Comparison of ENCODE assay signal across 9 cellular contexts in the genomic region with DNA sequence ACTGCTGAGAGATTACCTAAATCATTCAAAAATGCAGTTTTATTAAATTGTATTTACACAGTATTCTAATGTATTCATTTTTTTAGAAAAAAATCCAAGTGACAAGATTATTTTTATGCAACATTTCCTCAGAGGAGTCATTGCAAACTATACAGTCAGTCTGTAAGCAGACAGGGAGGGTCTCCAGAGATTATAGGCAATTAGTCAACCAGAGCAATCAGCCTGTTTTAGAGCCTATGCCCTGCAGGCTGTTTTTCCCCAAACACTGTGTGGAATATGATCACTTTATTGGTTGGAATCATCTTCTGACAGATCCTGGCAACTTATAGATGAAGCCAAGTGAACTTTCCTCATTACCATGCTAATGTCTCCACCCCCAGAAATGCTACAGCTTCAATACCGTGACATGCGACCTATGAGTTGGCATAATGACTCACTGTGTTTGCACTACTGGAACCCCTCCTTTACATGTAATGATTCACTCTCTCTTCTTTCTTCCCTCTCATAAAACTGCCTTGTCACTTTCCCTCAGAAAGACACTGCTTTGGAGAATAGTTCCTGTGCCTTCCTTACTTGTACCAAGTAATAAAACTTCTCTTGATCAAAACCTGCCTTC.
DNase-seq lines count a peak whose midpoint lies in the region; ATAC-seq and TF ChIP-seq lines count a peak whose summit lies in the region.
"Had no signal": no experiment of that assay in that cellular context is flagged by ENCODE, and none has a peak within 500 bp of the region (broad histone marks: within the 10 kb centered on the region; RNA-seq: fewer than 3 reads in every experiment).

No MANE protein-coding gene starts in this region.

- H3K36me3 ChIP-seq in GM23338 (ENCODE audit: insufficient read depth) = no peaks in the 10 kb centered on the region
- H3K36me3 ChIP-seq in PC-9 (ENCODE audit: low read depth) = no peaks in the 10 kb centered on the region

- H3K27ac ChIP-seq in GM23338 (ENCODE audit: low read depth) (no peak overlapping the region), PC-9 (peak overlapping the region; percentile 93), epithelial cell of prostate (peak overlapping the region; percentile 43)

- peak overlapping the region; percentile 80; the same call in 1 of the 2 replicates for H2AFZ ChIP-seq in GM23338
- H2AFZ ChIP-seq in PC-9 = no peak overlapping the region

- H3K4me3 ChIP-seq in GM23338 = no peak overlapping the region
- no peak overlapping the region for H3K4me3 ChIP-seq in PC-9
- no peak overlapping the region for H3K4me3 ChIP-seq in retinal pigment epithelial cell (ENCODE audit: low read length)

- H3K9me2 ChIP-seq in GM23338 (ENCODE audit: insufficient read depth) (no peaks in the 10 kb centered on the region), PC-9 (ENCODE audit: insufficient read depth) (no peaks in the 10 kb centered on the region)

- H3K4me2 ChIP-seq in GM23338 (no peak overlapping the region), PC-9 (peak overlapping the region; percentile 63)

- H3K27ac Mint-ChIP-seq in GM23338 = peak overlapping the region; percentile 59; the same call in 1 of the 2 replicates
- H3K27ac Mint-ChIP-seq: activated T-helper 1 cell treated with anti-CD3 and anti-CD28 coated beads, Interleukin-12 subunit alpha, Interleukin-12 subunit beta, Interleukin-2, Interleukin-4 antibody, amounts not matched to agents 30 ng/mL and 10 ng/mL and 1 ng/mL, durations not matched to agents 14 hours and 24 hours and 36 hours had no signal

- CTCF ChIA-PET in PC-9 (lab: Charles Lee) = no interaction called here

- no peak for DNase-seq in GM23338 (ENCODE audit: low spot score)
- peak; percentile 40 to 87 for DNase-seq in PC-9
- peak; percentile 89 for DNase-seq in epithelial cell of prostate (ENCODE audit: low read depth, low spot score)
- DNase-seq in retinal pigment epithelial cell (ENCODE audit: low read depth) = peak; percentile 62
- no peak for DNase-seq in GM19238 (ENCODE audit: insufficient read length, low spot score)
- DNase-seq in left ventricle myocardium superior = no peak

- TF ChIP-seq CTCF in GM23338 (conservative IDR thresholded peaks at IDR 0.05; ENCODE audit: low read depth in 2 of 2) = no peak
- no peak for TF ChIP-seq CTCF in PC-9 (conservative IDR thresholded peaks at IDR 0.05)
- TF ChIP-seq CTCF in retinal pigment epithelial cell (conservative IDR thresholded peaks at IDR 0.05; ENCODE audit: low read depth, low read length) = no peak

- no peaks in the 10 kb centered on the region for H3K4me1 ChIP-seq in GM23338 (ENCODE audit: insufficient read depth)
- peaks cover 14% of the 10 kb centered on the region for H3K4me1 ChIP-seq in PC-9 (replicated peaks; ENCODE audit: insufficient read depth)

- intact Hi-C loops in PC-9 (cut with micrococcal nuclease; ENCODE audit: unreplicated experiment) = no loop called here
- intact Hi-C loops in left ventricle myocardium superior (cut with micrococcal nuclease) = no loop called here

- H3K9me3 ChIP-seq in PC-9 (ENCODE audit: insufficient read depth, low read depth) = no peaks in the 10 kb centered on the region; the same call in 1 of the 2 replicates

- POLR2A ChIA-PET in PC-9 (lab: Charles Lee; ENCODE audit: unreplicated experiment) = interaction anchor here (0.6 kb wide), 1 partner anchor 50 kb away, joined by 20 read pairs; no protein-coding TSS in a partner anchor

- H3K4me1 Mint-ChIP-seq in GM23338 = no peaks in the 10 kb centered on the region

- H3K4me3 Mint-ChIP-seq in GM23338 = no peak overlapping the region
- H3K4me3 Mint-ChIP-seq: activated T-helper 1 cell treated with anti-CD3 and anti-CD28 coated beads, Interleukin-12 subunit alpha, Interleukin-12 subunit beta, Interleukin-2, Interleukin-4 antibody, amounts not matched to agents 30 ng/mL and 10 ng/mL and 1 ng/mL, durations not matched to agents 14 hours and 24 hours and 36 hours had no signal

- peaks cover 5% of the 10 kb centered on the region for H3K36me3 Mint-ChIP-seq in GM23338 (ENCODE audit: low read depth)

- no peaks in the 10 kb centered on the region for H3K27me3 Mint-ChIP-seq in GM23338 (ENCODE audit: insufficient read depth, low read depth, poor library complexity)

- no peaks in the 10 kb centered on the region for H3F3A ChIP-seq in GM23338 (replicated peaks; ENCODE audit: low read depth)
- H3F3A ChIP-seq in PC-9 (ENCODE audit: insufficient read depth, low read depth) = peaks cover 6% of the 10 kb centered on the region; the same call in 1 of the 2 replicates

- ATAC-seq in GM23338 = no peak
- ATAC-seq in GM21576 (IDR thresholded peaks at IDR 0.05; ENCODE audit: unreplicated experiment) = no peak
- no peak for ATAC-seq in left ventricle myocardium superior
- ATAC-seq in HG03565 (IDR thresholded peaks at IDR 0.05; ENCODE audit: unreplicated experiment) = no peak

- no TSS peak for BruUV-seq in PC-9 (replicated peaks; lab: Mats Ljungman, UMichigan)

- no peaks in the 10 kb centered on the region for H4K20me1 ChIP-seq in GM23338 (replicated peaks; ENCODE audit: insufficient read depth)
- H4K20me1 ChIP-seq in PC-9 (ENCODE audit: insufficient read depth) = no peaks in the 10 kb centered on the region

- no peaks in the 10 kb centered on the region for H3K79me2 ChIP-seq in GM23338 (replicated peaks; ENCODE audit: insufficient read depth)
- H3K79me2 ChIP-seq in PC-9 (ENCODE audit: low read depth) = no peaks in the 10 kb centered on the region

- no peaks in the 10 kb centered on the region for H3K27me3 ChIP-seq in GM23338 (ENCODE audit: insufficient read depth)
- no peaks in the 10 kb centered on the region for H3K27me3 ChIP-seq in PC-9 (ENCODE audit: insufficient read depth, low read depth)

- H3K9me3 Mint-ChIP-seq in GM23338 = peaks cover 16% of the 10 kb centered on the region; the same call in 2 of the 3 replicates

TF ChIP-seq in GM23338, 12 proteins besides CTCF, POLR2A, EP300 and RAD21 (continues in another document):
- TF ChIP-seq, protein P1, sequence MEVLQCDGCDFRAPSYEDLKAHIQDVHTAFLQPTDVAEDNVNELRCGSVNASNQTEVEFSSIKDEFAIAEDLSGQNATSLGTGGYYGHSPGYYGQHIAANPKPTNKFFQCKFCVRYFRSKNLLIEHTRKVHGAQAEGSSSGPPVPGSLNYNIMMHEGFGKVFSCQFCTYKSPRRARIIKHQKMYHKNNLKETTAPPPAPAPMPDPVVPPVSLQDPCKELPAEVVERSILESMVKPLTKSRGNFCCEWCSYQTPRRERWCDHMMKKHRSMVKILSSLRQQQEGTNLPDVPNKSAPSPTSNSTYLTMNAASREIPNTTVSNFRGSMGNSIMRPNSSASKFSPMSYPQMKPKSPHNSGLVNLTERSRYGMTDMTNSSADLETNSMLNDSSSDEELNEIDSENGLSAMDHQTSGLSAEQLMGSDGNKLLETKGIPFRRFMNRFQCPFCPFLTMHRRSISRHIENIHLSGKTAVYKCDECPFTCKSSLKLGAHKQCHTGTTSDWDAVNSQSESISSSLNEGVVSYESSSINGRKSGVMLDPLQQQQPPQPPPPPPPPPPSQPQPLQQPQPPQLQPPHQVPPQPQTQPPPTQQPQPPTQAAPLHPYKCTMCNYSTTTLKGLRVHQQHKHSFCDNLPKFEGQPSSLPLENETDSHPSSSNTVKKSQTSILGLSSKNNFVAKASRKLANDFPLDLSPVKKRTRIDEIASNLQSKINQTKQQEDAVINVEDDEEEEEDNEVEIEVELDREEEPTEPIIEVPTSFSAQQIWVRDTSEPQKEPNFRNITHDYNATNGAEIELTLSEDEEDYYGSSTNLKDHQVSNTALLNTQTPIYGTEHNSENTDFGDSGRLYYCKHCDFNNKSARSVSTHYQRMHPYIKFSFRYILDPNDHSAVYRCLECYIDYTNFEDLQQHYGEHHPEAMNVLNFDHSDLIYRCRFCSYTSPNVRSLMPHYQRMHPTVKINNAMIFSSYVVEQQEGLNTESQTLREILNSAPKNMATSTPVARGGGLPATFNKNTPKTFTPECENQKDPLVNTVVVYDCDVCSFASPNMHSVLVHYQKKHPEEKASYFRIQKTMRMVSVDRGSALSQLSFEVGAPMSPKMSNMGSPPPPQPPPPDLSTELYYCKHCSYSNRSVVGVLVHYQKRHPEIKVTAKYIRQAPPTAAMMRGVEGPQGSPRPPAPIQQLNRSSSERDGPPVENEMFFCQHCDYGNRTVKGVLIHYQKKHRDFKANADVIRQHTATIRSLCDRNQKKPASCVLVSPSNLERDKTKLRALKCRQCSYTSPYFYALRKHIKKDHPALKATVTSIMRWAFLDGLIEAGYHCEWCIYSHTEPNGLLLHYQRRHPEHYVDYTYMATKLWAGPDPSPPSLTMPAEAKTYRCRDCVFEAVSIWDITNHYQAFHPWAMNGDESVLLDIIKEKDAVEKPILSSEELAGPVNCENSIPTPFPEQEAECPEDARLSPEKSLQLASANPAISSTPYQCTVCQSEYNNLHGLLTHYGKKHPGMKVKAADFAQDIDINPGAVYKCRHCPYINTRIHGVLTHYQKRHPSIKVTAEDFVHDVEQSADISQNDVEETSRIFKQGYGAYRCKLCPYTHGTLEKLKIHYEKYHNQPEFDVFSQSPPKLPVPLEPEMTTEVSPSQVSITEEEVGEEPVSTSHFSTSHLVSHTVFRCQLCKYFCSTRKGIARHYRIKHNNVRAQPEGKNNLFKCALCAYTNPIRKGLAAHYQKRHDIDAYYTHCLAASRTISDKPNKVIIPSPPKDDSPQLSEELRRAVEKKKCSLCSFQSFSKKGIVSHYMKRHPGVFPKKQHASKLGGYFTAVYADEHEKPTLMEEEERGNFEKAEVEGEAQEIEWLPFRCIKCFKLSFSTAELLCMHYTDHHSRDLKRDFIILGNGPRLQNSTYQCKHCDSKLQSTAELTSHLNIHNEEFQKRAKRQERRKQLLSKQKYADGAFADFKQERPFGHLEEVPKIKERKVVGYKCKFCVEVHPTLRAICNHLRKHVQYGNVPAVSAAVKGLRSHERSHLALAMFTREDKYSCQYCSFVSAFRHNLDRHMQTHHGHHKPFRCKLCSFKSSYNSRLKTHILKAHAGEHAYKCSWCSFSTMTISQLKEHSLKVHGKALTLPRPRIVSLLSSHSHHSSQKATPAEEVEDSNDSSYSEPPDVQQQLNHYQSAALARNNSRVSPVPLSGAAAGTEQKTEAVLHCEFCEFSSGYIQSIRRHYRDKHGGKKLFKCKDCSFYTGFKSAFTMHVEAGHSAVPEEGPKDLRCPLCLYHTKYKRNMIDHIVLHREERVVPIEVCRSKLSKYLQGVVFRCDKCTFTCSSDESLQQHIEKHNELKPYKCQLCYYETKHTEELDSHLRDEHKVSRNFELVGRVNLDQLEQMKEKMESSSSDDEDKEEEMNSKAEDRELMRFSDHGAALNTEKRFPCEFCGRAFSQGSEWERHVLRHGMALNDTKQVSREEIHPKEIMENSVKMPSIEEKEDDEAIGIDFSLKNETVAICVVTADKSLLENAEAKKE (CRISPR knock-in tag; IDR thresholded peaks at IDR 0.05) = no peak
- TF ChIP-seq POLR2AphosphoS5 (IDR thresholded peaks at IDR 0.05; ENCODE audit: low read depth) = no peak

Comparison
In these comparisons a context has a peak if more than half of its experiments do, and no peak if none do; other contexts are left out.
1. DNase-seq: peak in PC-9 (2 of 2), epithelial cell of prostate (single experiment) and retinal pigment epithelial cell (single experiment); none in GM23338 (single experiment), GM19238 (single experiment) and left ventricle myocardium superior (single experiment).